1 cellular context compared by ENCODE assay signal in the genomic region with DNA sequence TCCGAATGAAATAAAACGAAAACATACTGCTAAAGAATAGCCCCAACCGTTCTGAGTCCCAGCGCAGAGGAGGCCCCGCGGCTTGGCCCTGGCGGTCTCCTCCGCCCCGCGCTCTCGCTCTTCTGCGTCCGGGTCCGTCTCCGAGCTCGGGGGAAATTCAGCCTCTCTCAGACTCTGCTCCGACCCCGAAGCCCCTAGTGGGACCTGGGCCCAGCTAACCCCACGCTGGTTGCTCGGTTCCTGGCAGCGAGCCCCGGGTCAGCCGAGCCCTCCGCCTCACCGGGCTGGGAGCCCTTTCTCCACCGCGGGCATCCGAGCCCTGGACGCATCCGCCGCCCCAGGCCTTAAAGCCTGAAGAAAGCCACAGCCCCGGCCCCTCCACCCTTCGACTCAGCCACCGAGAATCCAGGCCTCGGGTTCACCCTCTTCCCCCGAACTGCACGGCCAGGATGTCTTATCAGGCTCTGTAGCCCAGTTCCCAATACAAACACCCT.
TF ChIP-seq lines count a peak whose summit lies in the region.

No MANE protein-coding gene starts in this region.

TF ChIP-seq in HEK293, 187 proteins besides CTCF, POLR2A, EP300 and RAD21 (continued from another document):
- TF ChIP-seq, protein P1, sequence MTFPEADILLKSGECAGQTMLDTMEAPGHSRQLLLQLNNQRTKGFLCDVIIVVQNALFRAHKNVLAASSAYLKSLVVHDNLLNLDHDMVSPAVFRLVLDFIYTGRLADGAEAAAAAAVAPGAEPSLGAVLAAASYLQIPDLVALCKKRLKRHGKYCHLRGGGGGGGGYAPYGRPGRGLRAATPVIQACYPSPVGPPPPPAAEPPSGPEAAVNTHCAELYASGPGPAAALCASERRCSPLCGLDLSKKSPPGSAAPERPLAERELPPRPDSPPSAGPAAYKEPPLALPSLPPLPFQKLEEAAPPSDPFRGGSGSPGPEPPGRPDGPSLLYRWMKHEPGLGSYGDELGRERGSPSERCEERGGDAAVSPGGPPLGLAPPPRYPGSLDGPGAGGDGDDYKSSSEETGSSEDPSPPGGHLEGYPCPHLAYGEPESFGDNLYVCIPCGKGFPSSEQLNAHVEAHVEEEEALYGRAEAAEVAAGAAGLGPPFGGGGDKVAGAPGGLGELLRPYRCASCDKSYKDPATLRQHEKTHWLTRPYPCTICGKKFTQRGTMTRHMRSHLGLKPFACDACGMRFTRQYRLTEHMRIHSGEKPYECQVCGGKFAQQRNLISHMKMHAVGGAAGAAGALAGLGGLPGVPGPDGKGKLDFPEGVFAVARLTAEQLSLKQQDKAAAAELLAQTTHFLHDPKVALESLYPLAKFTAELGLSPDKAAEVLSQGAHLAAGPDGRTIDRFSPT (tag by site-specific recombination; IDR thresholded peaks at IDR 0.05): no peak
- no peak for TF ChIP-seq SCRT1 (tag by site-specific recombination; IDR thresholded peaks at IDR 0.05; ENCODE audit: borderline replicate concordance)
- TF ChIP-seq, protein P2, sequence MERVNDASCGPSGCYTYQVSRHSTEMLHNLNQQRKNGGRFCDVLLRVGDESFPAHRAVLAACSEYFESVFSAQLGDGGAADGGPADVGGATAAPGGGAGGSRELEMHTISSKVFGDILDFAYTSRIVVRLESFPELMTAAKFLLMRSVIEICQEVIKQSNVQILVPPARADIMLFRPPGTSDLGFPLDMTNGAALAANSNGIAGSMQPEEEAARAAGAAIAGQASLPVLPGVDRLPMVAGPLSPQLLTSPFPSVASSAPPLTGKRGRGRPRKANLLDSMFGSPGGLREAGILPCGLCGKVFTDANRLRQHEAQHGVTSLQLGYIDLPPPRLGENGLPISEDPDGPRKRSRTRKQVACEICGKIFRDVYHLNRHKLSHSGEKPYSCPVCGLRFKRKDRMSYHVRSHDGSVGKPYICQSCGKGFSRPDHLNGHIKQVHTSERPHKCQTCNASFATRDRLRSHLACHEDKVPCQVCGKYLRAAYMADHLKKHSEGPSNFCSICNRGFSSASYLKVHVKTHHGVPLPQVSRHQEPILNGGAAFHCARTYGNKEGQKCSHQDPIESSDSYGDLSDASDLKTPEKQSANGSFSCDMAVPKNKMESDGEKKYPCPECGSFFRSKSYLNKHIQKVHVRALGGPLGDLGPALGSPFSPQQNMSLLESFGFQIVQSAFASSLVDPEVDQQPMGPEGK (tag by site-specific recombination; IDR thresholded peaks at IDR 0.05): peak; percentile 36; the same call in 1 of the 2 replicates
- no peak for TF ChIP-seq FEZF1 (tag by site-specific recombination; IDR thresholded peaks at IDR 0.05)
- TF ChIP-seq, protein P3, sequence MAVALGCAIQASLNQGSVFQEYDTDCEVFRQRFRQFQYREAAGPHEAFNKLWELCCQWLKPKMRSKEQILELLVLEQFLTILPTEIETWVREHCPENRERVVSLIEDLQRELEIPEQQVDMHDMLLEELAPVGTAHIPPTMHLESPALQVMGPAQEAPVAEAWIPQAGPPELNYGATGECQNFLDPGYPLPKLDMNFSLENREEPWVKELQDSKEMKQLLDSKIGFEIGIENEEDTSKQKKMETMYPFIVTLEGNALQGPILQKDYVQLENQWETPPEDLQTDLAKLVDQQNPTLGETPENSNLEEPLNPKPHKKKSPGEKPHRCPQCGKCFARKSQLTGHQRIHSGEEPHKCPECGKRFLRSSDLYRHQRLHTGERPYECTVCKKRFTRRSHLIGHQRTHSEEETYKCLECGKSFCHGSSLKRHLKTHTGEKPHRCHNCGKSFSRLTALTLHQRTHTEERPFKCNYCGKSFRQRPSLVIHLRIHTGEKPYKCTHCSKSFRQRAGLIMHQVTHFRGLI (tag by site-specific recombination; IDR thresholded peaks at IDR 0.05): no peak
- no peak for TF ChIP-seq ZNF768 (tag by site-specific recombination; IDR thresholded peaks at IDR 0.05)
- TF ChIP-seq ZNF571 (tag by site-specific recombination; IDR thresholded peaks at IDR 0.05): no peak
- no peak for TF ChIP-seq ZNF175 (tag by site-specific recombination; IDR thresholded peaks at IDR 0.05)
- TF ChIP-seq ZSCAN30 (tag by site-specific recombination; IDR thresholded peaks at IDR 0.05): no peak
- TF ChIP-seq, protein P4, sequence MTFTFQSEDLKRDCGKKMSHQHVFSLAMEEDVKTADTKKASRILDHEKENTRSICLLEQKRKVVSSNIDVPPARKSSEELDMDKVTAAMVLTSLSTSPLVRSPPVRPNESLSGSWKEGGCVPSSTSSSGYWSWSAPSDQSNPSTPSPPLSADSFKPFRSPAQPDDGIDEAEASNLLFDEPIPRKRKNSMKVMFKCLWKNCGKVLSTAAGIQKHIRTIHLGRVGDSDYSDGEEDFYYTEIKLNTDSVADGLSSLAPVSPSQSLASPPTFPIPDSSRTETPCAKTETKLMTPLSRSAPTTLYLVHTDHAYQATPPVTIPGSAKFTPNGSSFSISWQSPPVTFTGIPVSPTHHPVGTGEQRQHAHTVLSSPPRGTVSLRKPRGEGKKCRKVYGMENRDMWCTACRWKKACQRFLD (tag by site-specific recombination; IDR thresholded peaks at IDR 0.05): no peak
- TF ChIP-seq ZBTB21 (tag by site-specific recombination; IDR thresholded peaks at IDR 0.05): no peak
- TF ChIP-seq ZNF837 (tag by site-specific recombination; IDR thresholded peaks at IDR 0.05): no peak
- TF ChIP-seq, protein P5, sequence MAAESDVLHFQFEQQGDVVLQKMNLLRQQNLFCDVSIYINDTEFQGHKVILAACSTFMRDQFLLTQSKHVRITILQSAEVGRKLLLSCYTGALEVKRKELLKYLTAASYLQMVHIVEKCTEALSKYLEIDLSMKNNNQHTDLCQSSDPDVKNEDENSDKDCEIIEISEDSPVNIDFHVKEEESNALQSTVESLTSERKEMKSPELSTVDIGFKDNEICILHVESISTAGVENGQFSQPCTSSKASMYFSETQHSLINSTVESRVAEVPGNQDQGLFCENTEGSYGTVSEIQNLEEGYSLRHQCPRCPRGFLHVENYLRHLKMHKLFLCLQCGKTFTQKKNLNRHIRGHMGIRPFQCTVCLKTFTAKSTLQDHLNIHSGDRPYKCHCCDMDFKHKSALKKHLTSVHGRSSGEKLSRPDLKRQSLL (tag by site-specific recombination; IDR thresholded peaks at IDR 0.05): no peak
- TF ChIP-seq OSR2 (tag by site-specific recombination; IDR thresholded peaks at IDR 0.05): no peak
